13 cellular contexts compared by ENCODE assay signal in the genomic region with DNA sequence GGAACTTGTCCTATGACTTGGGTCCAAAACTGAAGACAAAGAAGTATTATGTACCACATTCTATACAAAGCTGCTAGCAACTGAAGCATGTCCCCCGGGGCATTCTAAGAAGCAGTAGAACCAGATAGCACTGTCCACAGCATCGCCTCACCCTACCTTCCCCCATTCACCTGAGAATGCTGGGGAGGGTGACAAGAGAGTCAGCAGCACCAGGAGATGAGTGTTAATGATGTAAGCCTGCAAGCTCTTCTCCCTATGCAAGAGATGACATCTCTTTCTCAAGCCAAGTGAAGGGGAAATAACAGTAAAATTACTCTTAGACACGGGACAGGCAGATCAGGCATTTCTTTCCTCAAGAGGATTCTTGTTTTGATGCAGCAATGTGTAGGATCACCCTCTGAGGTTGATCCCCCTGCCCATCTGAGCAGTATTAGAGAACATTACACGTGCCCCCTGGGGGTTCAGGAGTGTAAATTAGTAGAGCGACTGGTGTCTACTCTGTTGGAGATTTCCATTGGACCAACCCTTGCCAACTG.
DNase-seq lines count a peak whose midpoint lies in the region; ATAC-seq lines count a peak whose summit lies in the region.
"Had no signal": no experiment of that assay in that cellular context is flagged by ENCODE, and none has a peak within 500 bp of the region (broad histone marks: within the 10 kb centered on the region; RNA-seq: fewer than 3 reads in every experiment).

No MANE protein-coding gene starts in this region.

- H3K36me3 Mint-ChIP-seq in memory B cell: peaks cover 28% of the 10 kb centered on the region

- in situ Hi-C loops in ACHN (cut with HindIII; ENCODE audit: low pct_ligation_motif_present, low pct_unique_long_range_greater_than_20kb, low sequenced_read_pairs): no loop called here

- H3K4me3 Mint-ChIP-seq in memory B cell: no peak overlapping the region
- H3K4me3 Mint-ChIP-seq: WTC11 had no signal

- peak overlapping the region; percentile 89 for H3K27ac Mint-ChIP-seq in memory B cell
- H3K27ac Mint-ChIP-seq: progenitor cell of endocrine pancreas, WTC11 had no signal

- peaks cover 8% of the 10 kb centered on the region for H3K9me3 Mint-ChIP-seq in memory B cell

- H3K27me3 Mint-ChIP-seq in memory B cell: no peaks in the 10 kb centered on the region

- peak; percentile 41 for ATAC-seq in GM18517 (IDR thresholded peaks at IDR 0.05; ENCODE audit: unreplicated experiment)
- ATAC-seq in GM21717 (IDR thresholded peaks at IDR 0.05; ENCODE audit: unreplicated experiment): peak; percentile 33
- ATAC-seq in HG03442 (IDR thresholded peaks at IDR 0.05; ENCODE audit: unreplicated experiment): peak; percentile 49
- ATAC-seq in memory B cell (ENCODE audit: low read depth): peak; percentile 4
- ATAC-seq: WTC11 had no signal

- no peak for DNase-seq in memory B cell (ENCODE audit: low spot score in 2 of 2)
- no peak for DNase-seq in NK-92 (lab: John Stamatoyannopoulos, UW; ENCODE audit: unreplicated experiment)
- DNase-seq in stimulated activated CD4-positive, alpha-beta T cell treated with anti-CD3 and anti-CD28 coated beads, Interleukin-1b, Interleukin-23, amount 100 ng/mL, for 48 hours: no peak
- DNase-seq in NCI-H1105 (lab: John Stamatoyannopoulos, UW): no peak
- DNase-seq in ACHN: no peak
- DNase-seq: DND-41; effector CD8-positive, alpha-beta T cell; MV-4-11 had no signal

- peaks cover 47% of the 10 kb centered on the region for H3K4me1 Mint-ChIP-seq in memory B cell
- H3K4me1 Mint-ChIP-seq: WTC11 had no signal
